In genomic region chr11:69879734-69880005, GRCh38 we compare ENCODE assay signal across 13 cellular contexts.
DNase-seq lines count a peak whose midpoint lies in the region; ATAC-seq and TF ChIP-seq lines count a peak whose summit lies in the region.
"Had no signal": no experiment of that assay in that cellular context is flagged by ENCODE, and none has a peak within 500 bp of the region (broad histone marks: within the 10 kb centered on the region; RNA-seq: fewer than 3 reads in every experiment).

No MANE protein-coding gene starts in this region.

- H3K4me3 Mint-ChIP-seq in glutamatergic neuron (ENCODE audit: unreplicated experiment) (no peak overlapping the region), neural progenitor cell (no peak overlapping the region)
- H3K4me3 Mint-ChIP-seq: CD4-positive, CD25-positive, alpha-beta regulatory T cell had no signal

- no peaks in the 10 kb centered on the region for H3K4me1 ChIP-seq in heart left ventricle
- peaks cover 17% of the 10 kb centered on the region for H3K4me1 ChIP-seq in neural progenitor cell
- no peaks in the 10 kb centered on the region for H3K4me1 ChIP-seq in upper lobe of right lung
- H3K4me1 ChIP-seq: BLaER1 treated with 17β-estradiol and CSF1 and Interleukin-3, amounts not matched to agents 10 nM and 100 nM had no signal

- H3K4me3 ChIP-seq in heart left ventricle (no peak overlapping the region), neural progenitor cell (no peak overlapping the region), upper lobe of right lung (no peak overlapping the region)
- H3K4me3 ChIP-seq: BLaER1 treated with 17β-estradiol and CSF1 and Interleukin-3, amounts not matched to agents 10 nM and 100 nM had no signal

- no peak overlapping the region for H2AFZ ChIP-seq in neural progenitor cell (replicated peaks)

- H3K27ac Mint-ChIP-seq in glutamatergic neuron (ENCODE audit: unreplicated experiment) (no peak overlapping the region), neural progenitor cell (no peak overlapping the region)
- H3K27ac Mint-ChIP-seq: CD4-positive, CD25-positive, alpha-beta regulatory T cell had no signal

- no peaks in the 10 kb centered on the region for H3K9me3 ChIP-seq in heart left ventricle
- no peaks in the 10 kb centered on the region for H3K9me3 ChIP-seq in neural progenitor cell (ENCODE audit: low read depth)
- no peaks in the 10 kb centered on the region for H3K9me3 ChIP-seq in upper lobe of right lung
- H3K9me3 ChIP-seq: BLaER1 treated with 17β-estradiol and CSF1 and Interleukin-3, amounts not matched to agents 10 nM and 100 nM had no signal

- H3K27me3 Mint-ChIP-seq in glutamatergic neuron (ENCODE audit: unreplicated experiment) = peaks cover 4% of the 10 kb centered on the region
- peaks cover 7% of the 10 kb centered on the region for H3K27me3 Mint-ChIP-seq in neural progenitor cell (ENCODE audit: insufficient read depth, low read depth)
- H3K27me3 Mint-ChIP-seq: CD4-positive, CD25-positive, alpha-beta regulatory T cell had no signal

- TF ChIP-seq CTCF in heart left ventricle (IDR thresholded peaks at IDR 0.05) (no peak), glutamatergic neuron (IDR thresholded peaks at IDR 0.05; ENCODE audit: partially characterized antibody, unreplicated experiment) (no peak), neural progenitor cell (IDR thresholded peaks at IDR 0.05) (no peak), upper lobe of right lung (IDR thresholded peaks at IDR 0.05) (no peak)

- WGBS in heart left ventricle, 4 donors = 60 to 76% (median 67%) methylated on average over 5 of the region's 5 CpGs

- intact Hi-C loops in cardiac septum (cut with DNase I) (no loop called here), heart left ventricle (cut with DNase I) (no loop called here), upper lobe of right lung (cut with DNase I) (loop anchor here (10.0 kb wide), 1 partner anchor 195 kb away; no protein-coding TSS in a partner anchor)

- H3K4me2 ChIP-seq in neural progenitor cell = peak overlapping the region; percentile 13
- H3K4me2 ChIP-seq: BLaER1 treated with 17β-estradiol and CSF1 and Interleukin-3, amounts not matched to agents 10 nM and 100 nM had no signal

- H4K20me1 ChIP-seq in neural progenitor cell (ENCODE audit: low read depth) = no peaks in the 10 kb centered on the region

- H3K27ac ChIP-seq in heart left ventricle (no peak overlapping the region), neural progenitor cell (no peak overlapping the region), upper lobe of right lung (no peak overlapping the region)
- H3K27ac ChIP-seq: BLaER1 treated with 17β-estradiol and CSF1 and Interleukin-3, amounts not matched to agents 10 nM and 100 nM had no signal

- peak; percentile 29 for DNase-seq in cardiac septum (ENCODE audit: low spot score)
- DNase-seq in heart left ventricle = no peak
- peak; percentile 3 for DNase-seq in glutamatergic neuron
- DNase-seq in neural progenitor cell (ENCODE audit: low spot score) = no peak
- peak; percentile 27 for DNase-seq in upper lobe of right lung
- DNase-seq: ACHN; CD4-positive, CD25-positive, alpha-beta regulatory T cell; DMS53; GF-D8 had no signal

- no peak for TF ChIP-seq POLR2A in heart left ventricle (IDR thresholded peaks at IDR 0.05)

- H3K36me3 ChIP-seq in heart left ventricle (no peaks in the 10 kb centered on the region), neural progenitor cell (no peaks in the 10 kb centered on the region), upper lobe of right lung (no peaks in the 10 kb centered on the region)
- H3K36me3 ChIP-seq: BLaER1 treated with 17β-estradiol and CSF1 and Interleukin-3, amounts not matched to agents 10 nM and 100 nM had no signal

- H3K36me3 Mint-ChIP-seq in glutamatergic neuron (ENCODE audit: unreplicated experiment) (peaks cover 6% of the 10 kb centered on the region), neural progenitor cell (no peaks in the 10 kb centered on the region)
- H3K36me3 Mint-ChIP-seq: CD4-positive, CD25-positive, alpha-beta regulatory T cell had no signal

- no peaks in the 10 kb centered on the region for H3K4me1 Mint-ChIP-seq in glutamatergic neuron (ENCODE audit: low read depth, unreplicated experiment)
- H3K4me1 Mint-ChIP-seq in neural progenitor cell = peaks cover 21% of the 10 kb centered on the region
- H3K4me1 Mint-ChIP-seq: CD4-positive, CD25-positive, alpha-beta regulatory T cell had no signal

- H3K79me2 ChIP-seq in neural progenitor cell (ENCODE audit: low read depth) = no peaks in the 10 kb centered on the region

- ATAC-seq in heart left ventricle = no peak
- no peak for ATAC-seq in upper lobe of right lung
- ATAC-seq in GM18870 (IDR thresholded peaks at IDR 0.05; ENCODE audit: unreplicated experiment) = no peak
- no peak for ATAC-seq in HG03175 (IDR thresholded peaks at IDR 0.05; ENCODE audit: unreplicated experiment)
- ATAC-seq: HCT116 had no signal

- H3F3A ChIP-seq in neural progenitor cell (ENCODE audit: low read depth) = peaks cover 6% of the 10 kb centered on the region

- H3K9me3 Mint-ChIP-seq in glutamatergic neuron (ENCODE audit: unreplicated experiment) = peaks cover 3% of the 10 kb centered on the region
- H3K9me3 Mint-ChIP-seq in neural progenitor cell = no peaks in the 10 kb centered on the region
- H3K9me3 Mint-ChIP-seq: CD4-positive, CD25-positive, alpha-beta regulatory T cell had no signal

- H3K27me3 ChIP-seq in heart left ventricle (peaks cover 0 to 40% (median 3%) of the 10 kb centered on the region in 9 donors), neural progenitor cell (no peaks in the 10 kb centered on the region), upper lobe of right lung (no peaks in the 10 kb centered on the region)
- H3K27me3 ChIP-seq: BLaER1 treated with 17β-estradiol and CSF1 and Interleukin-3, amounts not matched to agents 10 nM and 100 nM had no signal

- no peak overlapping the region for H3K9ac ChIP-seq in neural progenitor cell
- H3K9ac ChIP-seq: BLaER1 treated with 17β-estradiol and CSF1 and Interleukin-3, amounts not matched to agents 10 nM and 100 nM had no signal

Comparison
In these comparisons a context has a peak if more than half of its experiments do, and no peak if none do; other contexts are left out.
1. DNase-seq: peak in cardiac septum (single experiment), glutamatergic neuron (single experiment) and upper lobe of right lung (single experiment); none in heart left ventricle (0 of 5) and neural progenitor cell (single experiment).